ENCODE assay signal across 25 cellular contexts in the genomic region with DNA sequence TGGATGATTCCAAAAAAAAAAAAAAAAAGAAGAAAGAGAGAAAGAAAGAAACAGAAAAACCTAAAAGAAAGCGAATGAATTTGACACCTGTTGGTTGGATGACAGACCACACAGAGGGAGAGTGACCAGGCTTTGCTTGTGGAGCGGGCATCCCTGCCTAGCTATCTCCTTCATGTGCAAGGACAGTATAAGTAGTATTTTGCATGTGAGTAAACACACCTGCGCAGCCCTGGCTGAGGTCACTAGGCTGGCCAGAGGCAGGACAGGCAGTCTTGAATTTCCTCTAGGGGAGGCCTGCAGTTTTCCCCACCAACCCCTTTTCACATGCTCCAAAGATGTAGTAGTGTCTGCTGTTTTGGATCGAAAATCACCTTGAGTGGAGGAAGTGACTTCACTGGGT.
DNase-seq lines count a peak whose midpoint lies in the region; ATAC-seq and TF ChIP-seq lines count a peak whose summit lies in the region.
"Had no signal": no experiment of that assay in that cellular context is flagged by ENCODE, and none has a peak within 500 bp of the region (broad histone marks: within the 10 kb centered on the region; RNA-seq: fewer than 3 reads in every experiment).

No MANE protein-coding gene starts in this region.

- no peak overlapping the region for H3K4me3 ChIP-seq in H7 (ENCODE audit: insufficient read depth, low read depth, low read length)
- no peak overlapping the region for H3K4me3 ChIP-seq in PC-3 (ENCODE audit: low read length)
- H3K4me3 ChIP-seq in iPS-15b (ENCODE audit: low read depth, low read length) = no peak overlapping the region
- H3K4me3 ChIP-seq: A549; BLaER1 treated with 17β-estradiol and CSF1 and Interleukin-3, amounts not matched to agents 10 nM and 100 nM; Peyer's patch; SJCRH30 had no signal

- CTCF ChIA-PET in PC-3 (lab: Charles Lee) = no interaction called here

- H4K20me1 ChIP-seq in PC-3 (ENCODE audit: low read length) = no peaks in the 10 kb centered on the region
- H4K20me1 ChIP-seq: BLaER1 treated with 17β-estradiol and CSF1 and Interleukin-3, amounts not matched to agents 10 nM and 100 nM had no signal

- BruUV-seq in PC-3 (replicated peaks; lab: Mats Ljungman, UMichigan) = no TSS peak

- no peak for TF ChIP-seq CTCF in PC-3 (conservative IDR thresholded peaks at IDR 0.05; ENCODE audit: low read depth, low read length)

- intact Hi-C loops in PC-3 (cut with micrococcal nuclease) (no loop called here), posterior cingulate gyrus (cut with DNase I) (no loop called here)

- H3K4me2 ChIP-seq in PC-3 (ENCODE audit: low read length) = no peak overlapping the region
- H3K4me2 ChIP-seq: A549; BLaER1 treated with 17β-estradiol and CSF1 and Interleukin-3, amounts not matched to agents 10 nM and 100 nM; KMS-11 had no signal

- no peak for ATAC-seq in PC-3
- ATAC-seq: A549, SK-N-SH treated with all-trans-retinoic acid at 6 μM for 48 hours, T-helper 17 cell had no signal

- peak overlapping the region; percentile 30; the same call in 1 of the 2 replicates for H2AFZ ChIP-seq in PC-3 (ENCODE audit: low read length)

- H3K36me3 ChIP-seq in H7 (replicated peaks; ENCODE audit: control insufficient read depth, insufficient read depth, low read length) (no peaks in the 10 kb centered on the region), PC-3 (ENCODE audit: low read depth, low read length) (no peaks in the 10 kb centered on the region), iPS-15b (ENCODE audit: control insufficient read depth, insufficient read depth, low read length) (no peaks in the 10 kb centered on the region)
- H3K36me3 ChIP-seq: BLaER1 treated with 17β-estradiol and CSF1 and Interleukin-3, amounts not matched to agents 10 nM and 100 nM; Peyer's patch; SJCRH30 had no signal

- POLR2A ChIA-PET in PC-3 (lab: Charles Lee; ENCODE audit: unreplicated experiment) = no interaction called here

- DNase-seq in DMS53 (lab: John Stamatoyannopoulos, UW) (peak; percentile 90), H7 (peak; percentile 13), PC-3 (no peak), NCI-H2081 treated with DMSO at 0.1 percent for 48 hours (lab: John Stamatoyannopoulos, UW) (no peak), NCI-H446 (lab: John Stamatoyannopoulos, UW) (no peak), posterior cingulate gyrus (no peak)
- DNase-seq: AML-193; CD4-positive, alpha-beta T cell; COR-L47; DMS79; EL; GDM1; IMR-90; NCI-H1048; NCI-H187; NCI-H2171 treated with DMSO at 0.1 percent for 48 hours; NCI-H345; Peyer's patch; SJCRH30; T-helper 17 cell had no signal

- no peaks in the 10 kb centered on the region for H3K4me1 ChIP-seq in PC-3 (ENCODE audit: insufficient read depth, low read length)
- peaks cover 14% of the 10 kb centered on the region for H3K4me1 ChIP-seq in iPS-15b (ENCODE audit: control insufficient read depth, insufficient read depth, low read length)
- H3K4me1 ChIP-seq: A549; BLaER1 treated with 17β-estradiol and CSF1 and Interleukin-3, amounts not matched to agents 10 nM and 100 nM; Peyer's patch; SJCRH30 had no signal

- no peaks in the 10 kb centered on the region for H3K9me2 ChIP-seq in PC-3 (replicated peaks; ENCODE audit: low read length)

- H3F3A ChIP-seq in PC-3 (ENCODE audit: low read length, unreplicated experiment) = no peaks in the 10 kb centered on the region

- no peaks in the 10 kb centered on the region for H3K79me2 ChIP-seq in PC-3 (ENCODE audit: low read length)

- H3K27me3 ChIP-seq in H7 (ENCODE audit: control insufficient read depth, insufficient read depth, low read length) = no peaks in the 10 kb centered on the region
- no peaks in the 10 kb centered on the region for H3K27me3 ChIP-seq in PC-3 (ENCODE audit: low read length)
- H3K27me3 ChIP-seq in iPS-15b (ENCODE audit: control insufficient read depth, insufficient read depth, low read length) = no peaks in the 10 kb centered on the region
- H3K27me3 ChIP-seq: BLaER1 treated with 17β-estradiol and CSF1 and Interleukin-3, amounts not matched to agents 10 nM and 100 nM; Peyer's patch; SJCRH30 had no signal

- no peak overlapping the region for H3K27ac ChIP-seq in PC-3 (ENCODE audit: low read length)
- H3K27ac ChIP-seq: A549; BLaER1 treated with 17β-estradiol and CSF1 and Interleukin-3, amounts not matched to agents 10 nM and 100 nM; KMS-11; Peyer's patch; SJCRH30 had no signal

- H3K9ac ChIP-seq in PC-3 (ENCODE audit: low read length) = no peak overlapping the region
- H3K9ac ChIP-seq in iPS-15b (ENCODE audit: low read depth, low read length) = peak overlapping the region; percentile 30
- H3K9ac ChIP-seq: BLaER1 treated with 17β-estradiol and CSF1 and Interleukin-3, amounts not matched to agents 10 nM and 100 nM; KMS-11 had no signal

- no peaks in the 10 kb centered on the region for H3K9me3 ChIP-seq in PC-3 (ENCODE audit: low read length)
- H3K9me3 ChIP-seq in iPS-15b (ENCODE audit: control insufficient read depth, insufficient read depth, low read length) = no peaks in the 10 kb centered on the region
- H3K9me3 ChIP-seq: A549, Peyer's patch, SJCRH30 had no signal

Comparison
In these comparisons a context has a peak if more than half of its experiments do, and no peak if none do; other contexts are left out.
1. DNase-seq: peak in DMS53 (single experiment) and H7 (single experiment); none in PC-3 (single experiment), NCI-H2081 treated with DMSO at 0.1 percent for 48 hours (single experiment), NCI-H446 (0 of 2) and posterior cingulate gyrus (0 of 10).